In genomic region chr20:40689943-40690835, GRCh38 we compare ENCODE assay signal across 8 cellular contexts. TPM values are rescaled to one million over a fixed set of nuclear protein-coding genes. Genes with fewer than 3 reads are reported as not detected.
DNase-seq lines count a peak whose midpoint lies in the region; ATAC-seq and TF ChIP-seq lines count a peak whose summit lies in the region.

No MANE protein-coding gene starts in this region.

- peaks cover 96% of the 10 kb centered on the region for H3K27me3 Mint-ChIP-seq in WTC11 (ENCODE audit: low read depth)

- no peaks in the 10 kb centered on the region for H3K9me3 Mint-ChIP-seq in WTC11

- H3K36me3 Mint-ChIP-seq in WTC11 = peaks cover 3% of the 10 kb centered on the region; the same call in 1 of the 2 replicates

- H3K4me3 ChIP-seq in HFF-Myc (replicated peaks; ENCODE audit: low read depth, low read length) (peak overlapping the region; percentile 40), kidney epithelial cell (ENCODE audit: low read depth, low read length) (peak overlapping the region; percentile 45)

- CTCF ChIA-PET in WTC11 (lab: Charles Lee) = interaction anchor here (0.6 to 3.4 kb wide), 31 partner anchors 9 to 1578 kb away, joined by 3 to 22 read pairs (median 4); no protein-coding TSS in a partner anchor

- peak; percentile 83 for TF ChIP-seq CTCF in HFF-Myc (IDR thresholded peaks at IDR 0.05; ENCODE audit: low read depth, low read length, missing control alignments)
- peak; percentile 87 for TF ChIP-seq CTCF in WTC11 (IDR thresholded peaks at IDR 0.05)
- TF ChIP-seq CTCF in kidney epithelial cell (IDR thresholded peaks at IDR 0.05; ENCODE audit: insufficient read depth, low read length, poor library complexity, severe bottlenecking) = peak; percentile 91

- POLR2A ChIA-PET in WTC11 (lab: Charles Lee) = interaction anchor here (1.2 to 1.5 kb wide), 3 partner anchors 17 to 153 kb away, joined by 3 to 5 read pairs (median 3); no protein-coding TSS in a partner anchor

- H3K27ac Mint-ChIP-seq in WTC11 = no peak overlapping the region

- H3K27me3 ChIP-seq in kidney epithelial cell (ENCODE audit: control insufficient read depth, insufficient read depth, low read length) = peaks cover 80% of the 10 kb centered on the region

- H3K4me1 Mint-ChIP-seq in WTC11 = peaks cover 41% of the 10 kb centered on the region

- no peaks in the 10 kb centered on the region for H3K36me3 ChIP-seq in kidney epithelial cell (ENCODE audit: control insufficient read depth, insufficient read depth, low read length)

- peak overlapping the region; percentile 78 for H3K4me3 Mint-ChIP-seq in WTC11

- ATAC-seq in WTC11 = peak; percentile 55

- peak; percentile 44 for DNase-seq in GM04503 (ENCODE audit: low read depth)
- peak; percentile 41 for DNase-seq in HFF-Myc (ENCODE audit: extremely low read depth, low read depth)
- peak; percentile 77 for DNase-seq in NCI-H2029 (lab: John Stamatoyannopoulos, UW)
- DNase-seq in WTC11 (ENCODE audit: low spot score) = peak; percentile 95
- peak; percentile 69 for DNase-seq in cerebellum (ENCODE audit: low spot score)
- peak; percentile 28 for DNase-seq in kidney epithelial cell (ENCODE audit: low read depth)
- DNase-seq in stimulated activated CD4-positive, alpha-beta T cell treated with anti-CD3 and anti-CD28 coated beads, Interleukin-12 subunit alpha, Interleukin-12 subunit beta, amount 100 ng/mL, for 4 hours = peak; percentile 57
- DNase-seq in foreskin melanocyte = no peak

TF ChIP-seq in WTC11, 78 proteins besides CTCF, POLR2A, EP300 and RAD21:
- TF ChIP-seq ZBTB21 (CRISPR knock-in tag; IDR thresholded peaks at IDR 0.05; ENCODE audit: borderline replicate concordance) (0 out of 2 replicates have a peak, but pooled peaks have one; percentile 13), NFE2L1 (CRISPR knock-in tag; IDR thresholded peaks at IDR 0.05) (0 out of 2 replicates have a peak, but pooled peaks have one; percentile 35), GABPB1 (CRISPR knock-in tag; IDR thresholded peaks at IDR 0.05) (0 out of 2 replicates have a peak, but pooled peaks have one; percentile 16), ZNF317 (CRISPR knock-in tag; IDR thresholded peaks at IDR 0.05; ENCODE audit: borderline replicate concordance, low read depth) (0 out of 2 replicates have a peak, but pooled peaks have one; percentile 26), ESRRA (CRISPR knock-in tag; IDR thresholded peaks at IDR 0.05; ENCODE audit: borderline replicate concordance) (no peak), GRHL2 (CRISPR knock-in tag; IDR thresholded peaks at IDR 0.05; ENCODE audit: insufficient replicate concordance, severe bottlenecking) (no peak), ZNF425 (CRISPR knock-in tag; conservative IDR thresholded peaks at IDR 0.05) (no peak), MLX (CRISPR knock-in tag; IDR thresholded peaks at IDR 0.05) (no peak), E2F5 (CRISPR knock-in tag; IDR thresholded peaks at IDR 0.05) (0 out of 2 replicates have a peak, but pooled peaks have one; percentile 15), NR2C2 (CRISPR knock-in tag; IDR thresholded peaks at IDR 0.05) (no peak), ZNF416 (CRISPR knock-in tag; IDR thresholded peaks at IDR 0.05) (no peak), ATF2 (CRISPR knock-in tag; IDR thresholded peaks at IDR 0.05; ENCODE audit: borderline replicate concordance, low read depth) (no peak), MAX (CRISPR knock-in tag; IDR thresholded peaks at IDR 0.05) (peak; percentile 57), NR3C1 (CRISPR knock-in tag; conservative IDR thresholded peaks at IDR 0.05; ENCODE audit: low read depth) (no peak)
- TF ChIP-seq, protein P1, sequence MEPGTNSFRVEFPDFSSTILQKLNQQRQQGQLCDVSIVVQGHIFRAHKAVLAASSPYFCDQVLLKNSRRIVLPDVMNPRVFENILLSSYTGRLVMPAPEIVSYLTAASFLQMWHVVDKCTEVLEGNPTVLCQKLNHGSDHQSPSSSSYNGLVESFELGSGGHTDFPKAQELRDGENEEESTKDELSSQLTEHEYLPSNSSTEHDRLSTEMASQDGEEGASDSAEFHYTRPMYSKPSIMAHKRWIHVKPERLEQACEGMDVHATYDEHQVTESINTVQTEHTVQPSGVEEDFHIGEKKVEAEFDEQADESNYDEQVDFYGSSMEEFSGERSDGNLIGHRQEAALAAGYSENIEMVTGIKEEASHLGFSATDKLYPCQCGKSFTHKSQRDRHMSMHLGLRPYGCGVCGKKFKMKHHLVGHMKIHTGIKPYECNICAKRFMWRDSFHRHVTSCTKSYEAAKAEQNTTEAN (CRISPR knock-in tag; IDR thresholded peaks at IDR 0.05) = 0 out of 2 replicates have a peak, but pooled peaks have one; percentile 31
- TF ChIP-seq, protein P2, sequence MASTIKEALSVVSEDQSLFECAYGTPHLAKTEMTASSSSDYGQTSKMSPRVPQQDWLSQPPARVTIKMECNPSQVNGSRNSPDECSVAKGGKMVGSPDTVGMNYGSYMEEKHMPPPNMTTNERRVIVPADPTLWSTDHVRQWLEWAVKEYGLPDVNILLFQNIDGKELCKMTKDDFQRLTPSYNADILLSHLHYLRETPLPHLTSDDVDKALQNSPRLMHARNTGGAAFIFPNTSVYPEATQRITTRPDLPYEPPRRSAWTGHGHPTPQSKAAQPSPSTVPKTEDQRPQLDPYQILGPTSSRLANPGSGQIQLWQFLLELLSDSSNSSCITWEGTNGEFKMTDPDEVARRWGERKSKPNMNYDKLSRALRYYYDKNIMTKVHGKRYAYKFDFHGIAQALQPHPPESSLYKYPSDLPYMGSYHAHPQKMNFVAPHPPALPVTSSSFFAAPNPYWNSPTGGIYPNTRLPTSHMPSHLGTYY (CRISPR knock-in tag; IDR thresholded peaks at IDR 0.05) = no peak
TF ChIP-seq in WTC11: peak in this region for 7.

RNA-seq across cellular contexts. Expression of gene MAFB, which starts 1.2 kb away (rescaled TPM):
- total RNA-seq in WTC11 (2021) (5.3 to 6.7 TPM (median 6.5 TPM) in 3 replicates), cerebellum (4.0 TPM), kidney epithelial cell (3.5 and 5.2 TPM in 2 replicates)
